In the genomic region with DNA sequence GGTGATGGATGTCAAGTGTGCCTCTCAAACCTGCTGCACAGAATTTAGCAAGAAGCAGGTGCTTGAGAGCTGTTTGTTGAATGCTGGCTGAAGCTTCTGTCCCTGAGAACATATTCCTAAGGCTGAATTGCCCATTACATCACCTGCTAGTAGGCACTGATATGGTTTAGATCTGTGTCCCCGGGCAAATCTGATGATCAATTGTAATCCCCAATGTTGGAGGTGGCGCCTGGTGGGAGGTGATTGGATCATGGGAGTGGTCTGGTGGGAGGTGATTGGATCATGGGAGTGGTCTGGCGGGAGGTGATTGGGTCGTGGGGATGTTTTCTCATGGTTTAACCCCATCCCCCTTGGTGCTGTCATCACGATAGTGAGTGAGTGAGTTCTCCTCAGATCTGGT, we compare ENCODE assay signal across 31 cellular contexts.
"Had no signal": no experiment of that assay in that cellular context is flagged by ENCODE, and none has a peak within 500 bp of the region (broad histone marks: within the 10 kb centered on the region; RNA-seq: fewer than 3 reads in every experiment).

No MANE protein-coding gene starts in this region.

- H3K27me3 ChIP-seq: adrenal gland, breast epithelium had no signal

- H3K27ac Mint-ChIP-seq: activated CD8-positive, alpha-beta T cell treated with anti-CD3 and anti-CD28 coated beads, Interleukin-2, amount 10 ng/mL, durations not matched to agents 7 days and 5 days; activated naive CD8-positive, alpha-beta T cell treated with anti-CD3 and anti-CD28 coated beads, Interleukin-2, amount 10 ng/mL, durations not matched to agents 7 days and 5 days; T-helper 1 cell treated with Interleukin-12 subunit alpha and Interleukin-12 subunit beta and Interleukin-4 antibody, amounts not matched to agents 30 μg/mL and 1 μg/mL, for 36 hours; WTC11 had no signal

- DNase-seq: activated CD4-positive, alpha-beta T cell treated with anti-CD3 and anti-CD28 coated beads for 48 hours; activated CD4-positive, alpha-beta T cell treated with anti-CD3 and anti-CD28 coated beads, Interleukin-2, amount 50 U/mL, for 4 hours; activated CD4-positive, CD25-positive, alpha-beta regulatory T cell treated with anti-CD3 and anti-CD28 coated beads, Interleukin-2, amount 50 U/mL, for 72 hours; activated CD8-positive, alpha-beta memory T cell treated with anti-CD3 and anti-CD28 coated beads, Interleukin-2, amount 50 U/mL, for 48 hours; activated CD8-positive, alpha-beta T cell treated with anti-CD3 and anti-CD28 coated beads, Interleukin-2, amount 10 ng/mL, durations not matched to agents 7 days and 5 days; activated naive CD4-positive, alpha-beta T cell treated with anti-CD3 and anti-CD28 coated beads, Interleukin-2, amount 50 U/mL, for 16 hours; activated naive CD8-positive, alpha-beta T cell treated with anti-CD3 and anti-CD28 coated beads, Interleukin-2, amount 10 ng/mL, durations not matched to agents 7 days and 5 days; activated T-cell treated with anti-CD3 and anti-CD28 coated beads, Interleukin-2, amount 50 U/mL, for 1 hour; adrenal gland; aorta; caudate nucleus; Karpas-422; MM.1S; NCI-H1105; NCI-H146; NCI-H187 treated with DMSO at 0.1 percent for 48 hours; NCI-H2081 treated with DMSO at 0.1 percent for 48 hours; NCI-H2171 treated with DMSO at 0.1 percent for 48 hours; NCI-H446; NCI-H524; NCI-H748 treated with DMSO at 0.1 percent for 48 hours; NK-92 treated with Interleukin-12 subunit alpha and Interleukin-12 subunit beta, amount 100 ng/mL, for 24 hours; OCI-M1; RPMI8226 had no signal

- H3K4me1 Mint-ChIP-seq: activated naive CD8-positive, alpha-beta T cell treated with anti-CD3 and anti-CD28 coated beads, Interleukin-2, amount 10 ng/mL, durations not matched to agents 7 days and 5 days had no signal

- H3K4me1 ChIP-seq: adrenal gland, breast epithelium, SJSA1 had no signal

- H3K4me3 Mint-ChIP-seq: activated CD8-positive, alpha-beta T cell treated with anti-CD3 and anti-CD28 coated beads, Interleukin-2, amount 10 ng/mL, durations not matched to agents 7 days and 5 days; activated naive CD8-positive, alpha-beta T cell treated with anti-CD3 and anti-CD28 coated beads, Interleukin-2, amount 10 ng/mL, durations not matched to agents 7 days and 5 days; T-helper 1 cell treated with Interleukin-12 subunit alpha and Interleukin-12 subunit beta and Interleukin-4 antibody, amounts not matched to agents 30 μg/mL and 1 μg/mL, for 36 hours; WTC11 had no signal

- H3K36me3 ChIP-seq: adrenal gland, breast epithelium, SJSA1 had no signal

- H3K9me3 ChIP-seq: adrenal gland, breast epithelium, SJSA1 had no signal

- H3K9me3 Mint-ChIP-seq: activated naive CD8-positive, alpha-beta T cell treated with anti-CD3 and anti-CD28 coated beads, Interleukin-2, amount 10 ng/mL, durations not matched to agents 7 days and 5 days; T-helper 1 cell treated with Interleukin-12 subunit alpha and Interleukin-12 subunit beta and Interleukin-4 antibody, amounts not matched to agents 30 μg/mL and 1 μg/mL, for 36 hours had no signal

- H3K36me3 Mint-ChIP-seq: activated naive CD8-positive, alpha-beta T cell treated with anti-CD3 and anti-CD28 coated beads, Interleukin-2, amount 10 ng/mL, durations not matched to agents 7 days and 5 days had no signal

- H3K4me3 ChIP-seq: adrenal gland, breast epithelium, SJSA1 had no signal

- H3K27ac ChIP-seq: adrenal gland, breast epithelium, SJSA1 had no signal

- ATAC-seq: activated CD8-positive, alpha-beta T cell treated with anti-CD3 and anti-CD28 coated beads, Interleukin-2, amount 10 ng/mL, durations not matched to agents 7 days and 5 days; Panc1; Right ventricle myocardium inferior; SK-N-SH treated with all-trans-retinoic acid at 6 μM for 48 hours; WTC11 had no signal
